8 cellular contexts compared by ENCODE assay signal in the genomic region with DNA sequence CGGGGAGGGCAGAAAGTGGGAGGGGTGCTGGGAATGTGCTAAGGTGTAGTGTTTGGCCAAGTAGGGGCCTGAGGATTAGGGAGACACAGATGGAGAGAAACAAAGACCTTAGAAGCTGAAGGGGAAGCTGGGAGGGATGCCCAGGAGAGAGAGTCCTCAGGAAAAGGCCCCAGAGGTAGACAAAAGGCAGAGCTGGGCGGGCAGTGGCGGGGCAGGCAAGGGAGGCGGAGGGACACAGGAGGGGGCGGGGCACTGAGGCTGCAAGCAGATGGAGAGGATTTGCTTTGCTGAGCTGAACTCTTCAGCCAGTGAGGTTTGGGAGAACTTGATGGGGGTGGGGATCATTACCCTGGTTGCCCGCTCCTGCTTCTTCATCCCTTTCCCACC. TPM values are rescaled to one million over a fixed set of nuclear protein-coding genes. Genes with fewer than 3 reads are reported as not detected.
DNase-seq lines count a peak whose midpoint lies in the region; ATAC-seq and TF ChIP-seq lines count a peak whose summit lies in the region.

No MANE protein-coding gene starts in this region.

- no peaks in the 10 kb centered on the region for H3K36me3 Mint-ChIP-seq in stimulated activated memory B cell treated with anti-CD40 and anti-IgM and Interleukin-4, amounts not matched to agents 10 μg/mL and 1 μg/mL and 100 μg/mL, for 72 hours

- peaks cover 53% of the 10 kb centered on the region for H3K4me1 Mint-ChIP-seq in stimulated activated memory B cell treated with anti-CD40 and anti-IgM and Interleukin-4, amounts not matched to agents 10 μg/mL and 1 μg/mL and 100 μg/mL, for 72 hours

- peaks cover 89% of the 10 kb centered on the region for H3K27me3 Mint-ChIP-seq in stimulated activated memory B cell treated with anti-CD40 and anti-IgM and Interleukin-4, amounts not matched to agents 10 μg/mL and 1 μg/mL and 100 μg/mL, for 72 hours

- H3K27me3 ChIP-seq in uterus, result no peaks in the 10 kb centered on the region

- no peaks in the 10 kb centered on the region for H3K9me3 ChIP-seq in uterus

- intact Hi-C loops in uterus (cut with DNase I; ENCODE audit: low total_unique reads), result no loop called here

- ATAC-seq in GM21515 (IDR thresholded peaks at IDR 0.05; ENCODE audit: unreplicated experiment), result no peak
- ATAC-seq in stimulated activated memory B cell treated with anti-CD40 and anti-IgM and Interleukin-4, amounts not matched to agents 10 μg/mL and 1 μg/mL and 100 μg/mL, for 72 hours, result no peak

- no peak overlapping the region for H3K4me3 Mint-ChIP-seq in stimulated activated memory B cell treated with anti-CD40 and anti-IgM and Interleukin-4, amounts not matched to agents 10 μg/mL and 1 μg/mL and 100 μg/mL, for 72 hours

- H3K4me1 ChIP-seq in uterus, result peaks cover 0 to 4% of the 10 kb centered on the region in 2 donors

- no peaks in the 10 kb centered on the region for H3K9me3 Mint-ChIP-seq in stimulated activated memory B cell treated with anti-CD40 and anti-IgM and Interleukin-4, amounts not matched to agents 10 μg/mL and 1 μg/mL and 100 μg/mL, for 72 hours

- no peaks in the 10 kb centered on the region for H3K36me3 ChIP-seq in uterus

- TF ChIP-seq POLR2A in uterus (IDR thresholded peaks at IDR 0.05), result no peak

- H3K27ac Mint-ChIP-seq in stimulated activated memory B cell treated with anti-CD40 and anti-IgM and Interleukin-4, amounts not matched to agents 10 μg/mL and 1 μg/mL and 100 μg/mL, for 72 hours, result no peak overlapping the region

- peak overlapping the region; percentile 99 for H3K27ac ChIP-seq in 22Rv1
- peak overlapping the region; percentile 97 to 98 for H3K27ac ChIP-seq in uterus

- peak overlapping the region; percentile 72 to 79 for H3K4me3 ChIP-seq in uterus

- TF ChIP-seq CTCF in 22Rv1 (IDR thresholded peaks at IDR 0.05) (no peak), uterus (IDR thresholded peaks at IDR 0.05) (no peak)

- DNase-seq in HT-29 (ENCODE audit: low spot score) (peak; percentile 53), amniotic epithelial cell (ENCODE audit: low read depth) (peak; percentile 33), islet precursor cell (peak; percentile 88), uterus (peak; percentile 65 to 71), T-helper 1 cell (no peak)

RNA-seq across cellular contexts. Expression of a gene that starts 2.8 kb away (rescaled TPM):
- 87.6 and 105 TPM in 2 replicates for total RNA-seq in HT-29 (2014; rRNA removed; shearing (Covaris generic))
- 100 to 1,000 TPM; 105 to 853 (median 140) TPM for total RNA-seq in uterus

RNA-seq across cellular contexts. Expression of a gene that starts 3.3 kb away (rescaled TPM):
- total RNA-seq in HT-29 (2014; rRNA removed; shearing (Covaris generic)), result 0.05 and 0.56 TPM in 2 replicates
- 10 to 100 TPM in 1 of 4 donors, 1 to 10 TPM in 2, under 1 TPM in 1; 0.41 to 14.6 (median 4.0) TPM for total RNA-seq in uterus

RNA-seq across cellular contexts. Expression of a gene that starts 16.1 kb away (rescaled TPM):
- total RNA-seq in HT-29 (2014; rRNA removed; shearing (Covaris generic)), result 383 and 384 TPM in 2 replicates
- 100 to 1,000 TPM; 124 to 408 (median 147) TPM for total RNA-seq in uterus

RNA-seq across cellular contexts. Expression of a gene that starts 20.3 kb away (rescaled TPM):
- total RNA-seq in HT-29 (2014; rRNA removed; shearing (Covaris generic)), result 0.25 and 0.47 TPM in 2 replicates
- total RNA-seq in uterus, result 10 to 100 TPM in 2 of 4 donors, 1 to 10 TPM in 2; 1.0 to 24.3 (median 10.4) TPM

RNA-seq across cellular contexts. Expression of a gene that starts 45.1 kb away (rescaled TPM):
- 103 and 108 TPM in 2 replicates for total RNA-seq in HT-29 (2014; rRNA removed; shearing (Covaris generic))
- 10 to 100 TPM; 35.6 to 50.3 (median 37.7) TPM for total RNA-seq in uterus

Comparison
In these comparisons a context has a peak if more than half of its experiments do, and no peak if none do; other contexts are left out.
1. DNase-seq: peak in HT-29 (single experiment), amniotic epithelial cell (single experiment), islet precursor cell (single experiment) and uterus (2 of 2); none in T-helper 1 cell (0 of 5).